In genomic region chr3:58414538-58415197, GRCh38 we compare ENCODE assay signal across 8 cellular contexts. TPM values are rescaled to one million over a fixed set of nuclear protein-coding genes. Genes with fewer than 3 reads are reported as not detected.
DNase-seq lines count a peak whose midpoint lies in the region; ATAC-seq, FAIRE-seq and TF ChIP-seq lines count a peak whose summit lies in the region.

No MANE protein-coding gene starts in this region.

- no peaks in the 10 kb centered on the region for H3K9me1 ChIP-seq in keratinocyte (ENCODE audit: control insufficient read depth, extremely low read depth, insufficient read depth, low read length)

- H2AFZ ChIP-seq in SU-DHL-6 (ENCODE audit: low read depth, low read length, severe bottlenecking), result no peak overlapping the region
- H2AFZ ChIP-seq in keratinocyte (ENCODE audit: control insufficient read depth, low read length), result no peak overlapping the region

- H3K4me2 ChIP-seq in SU-DHL-6 (ENCODE audit: low read depth, low read length, poor library complexity, severe bottlenecking) (no peak overlapping the region), keratinocyte (ENCODE audit: control insufficient read depth, extremely low read depth, insufficient read depth, low read depth, low read length) (no peak overlapping the region)

- DNase-seq in NCI-H524 (lab: John Stamatoyannopoulos, UW), result peak; percentile 12 to 62
- no peak for DNase-seq in NCI-H524 treated with DMSO at 0.1 percent for 48 hours (lab: John Stamatoyannopoulos, UW)
- peak; percentile 58 for DNase-seq in LNCaP clone FGC (ENCODE audit: low read depth)
- DNase-seq in breast epithelium (ENCODE audit: low spot score in 2 of 2), result no peak
- no peak for DNase-seq in keratinocyte (ENCODE audit: low read depth, low spot score)
- peak; percentile 45 to 46 for DNase-seq in stimulated activated CD4-positive, alpha-beta T cell treated with anti-CD3 and anti-CD28 coated beads, Interleukin-2, amount 100 ng/mL, for 48 hours

- H3K9me2 ChIP-seq in SU-DHL-6 (replicated peaks; ENCODE audit: insufficient read depth, low read length), result no peaks in the 10 kb centered on the region

- TF ChIP-seq POLR2A in breast epithelium (IDR thresholded peaks at IDR 0.05), result no peak

- dilution Hi-C loops in keratinocyte (cut with MboI; ENCODE audit: extremely low pct_ligation_motif_present, low sequenced_read_pairs), result no loop called here

- peaks cover 11% of the 10 kb centered on the region for H3F3A ChIP-seq in SU-DHL-6 (ENCODE audit: insufficient read depth)

- H4K20me1 ChIP-seq in SU-DHL-6 (ENCODE audit: low read depth, low read length), result no peaks in the 10 kb centered on the region
- H4K20me1 ChIP-seq in keratinocyte (ENCODE audit: control insufficient read depth, extremely low read depth, insufficient read depth, low read length), result no peaks in the 10 kb centered on the region

- H3K36me3 ChIP-seq in SU-DHL-6 (ENCODE audit: low read length) (peaks cover 19% of the 10 kb centered on the region; the same call in 1 of the 2 replicates), breast epithelium (no peaks in the 10 kb centered on the region), keratinocyte (ENCODE audit: control insufficient read depth in 2 of 2, extremely low read depth in 1 of 2, insufficient read depth in 2 of 2, low read length in 2 of 2) (peaks cover 0 to 7% of the 10 kb centered on the region in 2 experiments)

- peak; percentile 78 for FAIRE-seq in keratinocyte (lab: Jason Lieb, UNC)

- no peaks in the 10 kb centered on the region for H3K4me1 ChIP-seq in breast epithelium
- H3K4me1 ChIP-seq in keratinocyte (ENCODE audit: control insufficient read depth, extremely low read depth, insufficient read depth, low read length), result no peaks in the 10 kb centered on the region

- intact Hi-C loops in breast epithelium (cut with DNase I; ENCODE audit: low total_unique reads), result loop anchor here (5.0 kb wide), 2 partner anchors 82 to 998 kb away; partner anchors contain the start of gene PXK

- ATAC-seq in HG03457 (IDR thresholded peaks at IDR 0.05; ENCODE audit: unreplicated experiment), result no peak

- H3K9ac ChIP-seq in SU-DHL-6 (ENCODE audit: low read length) (no peak overlapping the region), keratinocyte (ENCODE audit: control insufficient read depth, extremely low read depth, insufficient read depth, low read length) (no peak overlapping the region)

- no peaks in the 10 kb centered on the region for H3K27me3 ChIP-seq in SU-DHL-6 (ENCODE audit: low read length)
- H3K27me3 ChIP-seq in breast epithelium, result no peaks in the 10 kb centered on the region
- H3K27me3 ChIP-seq in keratinocyte (ENCODE audit: control insufficient read depth, extremely low read depth, insufficient read depth, low read length), result no peaks in the 10 kb centered on the region

- no peak overlapping the region for H3K27ac ChIP-seq in SU-DHL-6 (ENCODE audit: low read depth, low read length)
- no peak overlapping the region for H3K27ac ChIP-seq in breast epithelium
- no peak overlapping the region for H3K27ac ChIP-seq in keratinocyte (ENCODE audit: control insufficient read depth, insufficient read depth, low read length)

- H3K79me2 ChIP-seq in SU-DHL-6 (ENCODE audit: insufficient read depth, low read length) (no peaks in the 10 kb centered on the region), keratinocyte (ENCODE audit: control insufficient read depth, insufficient read depth, low read length) (no peaks in the 10 kb centered on the region)

- TF ChIP-seq CTCF in LNCaP clone FGC (IDR thresholded peaks at IDR 0.05; ENCODE audit: control insufficient read depth, extremely low read depth, insufficient read depth) (peak; percentile 79), SU-DHL-6 (IDR thresholded peaks at IDR 0.05; ENCODE audit: insufficient read depth, low read length, poor library complexity, severe bottlenecking) (peak; percentile 53), breast epithelium (IDR thresholded peaks at IDR 0.05) (peak; percentile 83 to 86 (median 84)), keratinocyte (optimal IDR thresholded peaks at IDR 0.05 in 1 of 3, IDR thresholded peaks at IDR 0.05 in 1 of 3, conservative IDR thresholded peaks at IDR 0.05 in 1 of 3; ENCODE audit: extremely low read depth in 1 of 3, insufficient read depth in 2 of 3, low read length in 3 of 3) (peak; percentile 30 to 74 (median 57))

- no peaks in the 10 kb centered on the region for H3K9me3 ChIP-seq in SU-DHL-6 (ENCODE audit: insufficient read depth, low read length)
- no peaks in the 10 kb centered on the region for H3K9me3 ChIP-seq in breast epithelium
- no peaks in the 10 kb centered on the region for H3K9me3 ChIP-seq in keratinocyte (ENCODE audit: control insufficient read depth, low read depth, low read length)

- H3K4me3 ChIP-seq in LNCaP clone FGC (ENCODE audit: low read depth, low read length) (no peak overlapping the region), SU-DHL-6 (ENCODE audit: insufficient read depth, low read length, poor library complexity, severe bottlenecking) (no peak overlapping the region), breast epithelium (no peak overlapping the region), keratinocyte (ENCODE audit: control insufficient read depth in 2 of 3, extremely low read depth in 1 of 3, insufficient read depth in 2 of 3, low read depth in 1 of 3, low read length in 3 of 3) (no peak overlapping the region)

RNA-seq across cellular contexts. Expression of gene PDHB, which starts 19.0 kb away (rescaled TPM):
- 10 to 100 TPM; 56.0 to 68.2 (median 57.1) TPM for total RNA-seq in breast epithelium
- 50.3 to 78.9 TPM (median 77.4 TPM) in 3 replicates for polyA plus RNA-seq in keratinocyte
- 27.2 TPM for polyA plus RNA-seq in keratinocyte (2011; ENCODE audit: low read depth)
- polyA plus RNA-seq in keratinocyte (2011; cell fraction: cytosol; rRNA removed), result 45.3 and 68.9 TPM in 2 replicates
- 41.1 and 58.2 TPM in 2 replicates for polyA plus RNA-seq in keratinocyte (2011; cell fraction: nucleus; rRNA removed)
- 38.2 and 59.5 TPM in 2 replicates for polyA plus RNA-seq in keratinocyte (2012; ENCODE audit: low replicate concordance)
- polyA minus RNA-seq in keratinocyte, result 21.0 to 26.9 TPM (median 26.3 TPM) in 3 replicates
- polyA minus RNA-seq in keratinocyte (2011; cell fraction: cytosol; rRNA and poly(A)+ RNA removed), result 22.4 TPM
- polyA minus RNA-seq in keratinocyte (2011; cell fraction: nucleus; rRNA and poly(A)+ RNA removed), result 8.4 and 12.6 TPM in 2 replicates

Comparison
In these comparisons a context has a peak if more than half of its experiments do, and no peak if none do; other contexts are left out.
1. DNase-seq: peak in NCI-H524 (2 of 2), LNCaP clone FGC (single experiment) and stimulated activated CD4-positive, alpha-beta T cell treated with anti-CD3 and anti-CD28 coated beads, Interleukin-2, amount 100 ng/mL, for 48 hours (2 of 2); none in NCI-H524 treated with DMSO at 0.1 percent for 48 hours (single experiment), breast epithelium (0 of 2) and keratinocyte (single experiment).
2. Peak in every context shown above with its lines, with median percentiles within 50 percentile points of each other: CTCF ChIP-seq.